ENCODE assay signal across 8 cellular contexts in the genomic region with DNA sequence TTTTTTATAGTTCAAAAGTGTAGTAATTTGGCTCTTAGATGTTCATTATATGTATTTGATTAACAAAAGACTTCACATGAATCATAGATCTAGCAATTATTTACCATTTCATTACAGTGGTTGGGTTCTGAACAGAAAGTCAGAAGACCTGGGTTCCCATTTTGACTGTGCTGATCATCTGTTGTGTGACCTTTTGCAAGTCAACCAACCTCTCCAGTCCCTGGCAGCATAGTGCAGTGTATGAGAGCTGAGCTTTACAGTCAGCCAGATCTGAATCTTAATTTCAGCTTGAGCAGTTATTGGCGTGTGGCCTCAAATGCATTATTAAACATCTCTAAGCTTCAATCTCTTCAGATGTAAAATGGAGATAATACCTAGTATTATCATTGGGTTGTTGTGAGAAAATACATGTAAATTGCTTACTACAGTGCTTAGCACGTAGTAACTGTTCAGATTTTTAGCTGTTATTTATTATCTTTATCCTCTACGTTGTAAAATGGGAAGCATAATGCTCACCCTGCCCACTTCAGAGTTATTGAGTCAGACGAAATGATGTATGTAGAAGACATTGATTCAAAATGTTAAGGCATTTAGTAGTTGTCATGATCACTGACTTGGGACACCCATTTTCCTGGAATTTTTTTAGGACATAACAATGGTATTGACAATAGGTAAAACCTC.
A peak's percentile ranks its signal among the peaks of the same experiment; 100 is the strongest.
DNase-seq lines count a peak whose midpoint lies in the region; ATAC-seq lines count a peak whose summit lies in the region.

No MANE protein-coding gene starts in this region.

- H4K8ac ChIP-seq in trophoblast cell (ENCODE audit: low read depth, low read length) = no peak overlapping the region

- no peak overlapping the region for H3K4ac ChIP-seq in trophoblast cell (ENCODE audit: low read depth, low read length)

- H3K9me3 ChIP-seq in trophoblast cell (ENCODE audit: insufficient read depth, low read depth, low read length) = no peaks in the 10 kb centered on the region

- no peak overlapping the region for H3K18ac ChIP-seq in trophoblast cell (ENCODE audit: low read length)

- H3K27ac Mint-ChIP-seq in activated T-helper 1 cell treated with anti-CD3 and anti-CD28 coated beads, Interleukin-12 subunit alpha, Interleukin-12 subunit beta, Interleukin-2, Interleukin-4 antibody, amounts not matched to agents 30 ng/mL and 10 ng/mL and 1 ng/mL, durations not matched to agents 14 hours and 24 hours and 36 hours = peak overlapping the region; percentile 100
- peak overlapping the region; percentile 90 to 98 (median 92) for H3K27ac Mint-ChIP-seq in naive B cell

- H3K36me3 Mint-ChIP-seq in activated T-helper 1 cell treated with anti-CD3 and anti-CD28 coated beads, Interleukin-12 subunit alpha, Interleukin-12 subunit beta, Interleukin-2, Interleukin-4 antibody, amounts not matched to agents 30 ng/mL and 10 ng/mL and 1 ng/mL, durations not matched to agents 14 hours and 24 hours and 36 hours (ENCODE audit: low read depth) = peaks cover 38% of the 10 kb centered on the region
- H3K36me3 Mint-ChIP-seq in naive B cell = peaks cover 7 to 11% of the 10 kb centered on the region in 2 donors

- H2AK5ac ChIP-seq in trophoblast cell (ENCODE audit: low read length) = no peak overlapping the region

- H3K27me3 Mint-ChIP-seq in activated T-helper 1 cell treated with anti-CD3 and anti-CD28 coated beads, Interleukin-12 subunit alpha, Interleukin-12 subunit beta, Interleukin-2, Interleukin-4 antibody, amounts not matched to agents 30 ng/mL and 10 ng/mL and 1 ng/mL, durations not matched to agents 14 hours and 24 hours and 36 hours (ENCODE audit: insufficient read depth) = no peaks in the 10 kb centered on the region
- no peaks in the 10 kb centered on the region for H3K27me3 Mint-ChIP-seq in naive B cell

- no peak overlapping the region for H4K91ac ChIP-seq in trophoblast cell (ENCODE audit: low read depth, low read length)

- H3K27ac ChIP-seq in ACC112 (ENCODE audit: low read depth, low read length) = peak overlapping the region; percentile 38; the same call in 1 of the 2 replicates
- H3K27ac ChIP-seq in trophoblast cell (ENCODE audit: low read depth, low read length) = no peak overlapping the region

- H2BK5ac ChIP-seq in trophoblast cell (ENCODE audit: low read depth, low read length, poor library complexity) = no peak overlapping the region

- no peak overlapping the region for H2BK120ac ChIP-seq in trophoblast cell (ENCODE audit: insufficient read depth, low read length, poor library complexity)

- DNase-seq in activated T-helper 1 cell treated with anti-CD3 and anti-CD28 coated beads, Interleukin-12 subunit alpha, Interleukin-12 subunit beta, Interleukin-2, Interleukin-4 antibody, amounts not matched to agents 30 ng/mL and 10 ng/mL and 1 ng/mL, durations not matched to agents 14 hours and 24 hours and 36 hours (ENCODE audit: low spot score) = peak; percentile 37
- DNase-seq in naive B cell = no peak
- no peak for DNase-seq in NCI-H2227 treated with DMSO at 0.1 percent for 48 hours (lab: John Stamatoyannopoulos, UW)
- no peak for DNase-seq in trophoblast cell
- DNase-seq in hepatic stellate cell (ENCODE audit: low spot score) = no peak

- H2AFZ ChIP-seq in ACC112 (ENCODE audit: low read length, unreplicated experiment) = no peak overlapping the region
- no peak overlapping the region for H2AFZ ChIP-seq in trophoblast cell (ENCODE audit: insufficient read depth, low read length, poor library complexity)

- intact Hi-C loops in activated T-helper 1 cell treated with anti-CD3 and anti-CD28 coated beads, Interleukin-12 subunit alpha, Interleukin-12 subunit beta, Interleukin-2, Interleukin-4 antibody, amounts not matched to agents 30 ng/mL and 10 ng/mL and 1 ng/mL, durations not matched to agents 14 hours and 24 hours and 36 hours (cut with micrococcal nuclease) = loop anchor here (1.0 to 5.0 kb wide), 6 partner anchors 12 to 278 kb away; no protein-coding TSS in a partner anchor

- peaks cover 73% of the 10 kb centered on the region for H3K4me1 Mint-ChIP-seq in activated T-helper 1 cell treated with anti-CD3 and anti-CD28 coated beads, Interleukin-12 subunit alpha, Interleukin-12 subunit beta, Interleukin-2, Interleukin-4 antibody, amounts not matched to agents 30 ng/mL and 10 ng/mL and 1 ng/mL, durations not matched to agents 14 hours and 24 hours and 36 hours (ENCODE audit: low read depth)
- peaks cover 38 to 70% (median 61%) of the 10 kb centered on the region in 3 donors for H3K4me1 Mint-ChIP-seq in naive B cell

- H3K79me2 ChIP-seq in ACC112 (ENCODE audit: control insufficient read depth, insufficient read depth, low read length, unreplicated experiment) = peaks cover 2% of the 10 kb centered on the region
- no peaks in the 10 kb centered on the region for H3K79me2 ChIP-seq in trophoblast cell (ENCODE audit: control insufficient read depth, insufficient read depth, low read length, poor library complexity)

- peak overlapping the region; percentile 96 for H3K4me3 Mint-ChIP-seq in activated T-helper 1 cell treated with anti-CD3 and anti-CD28 coated beads, Interleukin-12 subunit alpha, Interleukin-12 subunit beta, Interleukin-2, Interleukin-4 antibody, amounts not matched to agents 30 ng/mL and 10 ng/mL and 1 ng/mL, durations not matched to agents 14 hours and 24 hours and 36 hours
- peak overlapping the region; percentile 82 to 100 (median 98) for H3K4me3 Mint-ChIP-seq in naive B cell

- H3K23ac ChIP-seq in trophoblast cell (ENCODE audit: low read length) = no peak overlapping the region

- H3K4me1 ChIP-seq in ACC112 (ENCODE audit: control insufficient read depth, insufficient read depth, low read length, unreplicated experiment) (peaks cover 15% of the 10 kb centered on the region), trophoblast cell (ENCODE audit: control insufficient read depth in 1 of 2, insufficient read depth in 2 of 2, low read length in 2 of 2) (peaks cover 0 to 5% of the 10 kb centered on the region in 2 experiments)

- no CpG with 5 or more reads among the region's 4 CpGs for WGBS in trophoblast cell (ENCODE audit: extremely low coverage, insufficient coverage, insufficient read length)

- ATAC-seq in GM19043 (IDR thresholded peaks at IDR 0.05; ENCODE audit: low read depth, unreplicated experiment) (peak; percentile 42), HG03342 (IDR thresholded peaks at IDR 0.05; ENCODE audit: unreplicated experiment) (peak; percentile 45), naive B cell (ENCODE audit: low read depth in 2 of 2) (peak in 1 of 2 donors; percentile 14)

- no peak overlapping the region for H3K14ac ChIP-seq in trophoblast cell (ENCODE audit: low read length)

- H2BK12ac ChIP-seq in trophoblast cell (ENCODE audit: low read length) = no peak overlapping the region

- H3K36me3 ChIP-seq in ACC112 (ENCODE audit: insufficient read depth, low read length) (peaks cover 18% of the 10 kb centered on the region), trophoblast cell (ENCODE audit: control insufficient read depth in 1 of 2, insufficient read depth in 2 of 2, low read length in 2 of 2) (peaks cover 4 to 13% of the 10 kb centered on the region in 2 experiments)

- H3K4me3 ChIP-seq in ACC112 (ENCODE audit: low read depth, low read length) = peak overlapping the region; percentile 70
- H3K4me3 ChIP-seq in trophoblast cell (ENCODE audit: low read depth, low read length) = no peak overlapping the region

- no peaks in the 10 kb centered on the region for H3K79me1 ChIP-seq in trophoblast cell (ENCODE audit: low read length)

- no peak overlapping the region for H3K4me2 ChIP-seq in trophoblast cell (ENCODE audit: low read length)

- H3K9me3 Mint-ChIP-seq in activated T-helper 1 cell treated with anti-CD3 and anti-CD28 coated beads, Interleukin-12 subunit alpha, Interleukin-12 subunit beta, Interleukin-2, Interleukin-4 antibody, amounts not matched to agents 30 ng/mL and 10 ng/mL and 1 ng/mL, durations not matched to agents 14 hours and 24 hours and 36 hours = no peaks in the 10 kb centered on the region
- H3K9me3 Mint-ChIP-seq in naive B cell = no peaks in the 10 kb centered on the region

- no peak overlapping the region for H4K12ac ChIP-seq in trophoblast cell (ENCODE audit: low read depth, low read length)

- H3K27me3 ChIP-seq in ACC112 (ENCODE audit: insufficient read depth, low read length) = no peaks in the 10 kb centered on the region
- H3K27me3 ChIP-seq in trophoblast cell (ENCODE audit: insufficient read depth, low read length) = no peaks in the 10 kb centered on the region

- H3K9ac ChIP-seq in trophoblast cell (ENCODE audit: low read length) = no peak overlapping the region
